15 cellular contexts compared by ENCODE assay signal in genomic region chr5:167951121-167951520, GRCh38.
A peak's percentile ranks its signal among the peaks of the same experiment; 100 is the strongest.
DNase-seq lines count a peak whose midpoint lies in the region; TF ChIP-seq lines count a peak whose summit lies in the region.
"Had no signal": no experiment of that assay in that cellular context is flagged by ENCODE, and none has a peak within 500 bp of the region (broad histone marks: within the 10 kb centered on the region; RNA-seq: fewer than 3 reads in every experiment).

No MANE protein-coding gene starts in this region.

- in situ Hi-C loops in GM23248 (cut with MboI), result no loop called here

- WGBS in GM23248 (ENCODE audit: low coverage in 1 of 2, low lambda C conversion rate in 2 of 2, missing lambda C conversion rate in 2 of 2), 2 experiments, result 17 to 19% methylated on average over 4 of the region's 4 CpGs
- 85% methylated on average over 2 of the region's 4 CpGs for WGBS in mesenchymal stem cell
- 2 to 14% (median 4%) methylated on average over 4 of the region's 4 CpGs for WGBS in ovary, 3 donors
- 39 to 61% (median 52%) methylated on average over 4 of the region's 4 CpGs for WGBS in stomach, 5 donors

- H3K4me2 ChIP-seq in GM23248 (ENCODE audit: unreplicated experiment) (peak overlapping the region; percentile 90), mesenchymal stem cell (ENCODE audit: low read length, poor library complexity, severe bottlenecking) (peak overlapping the region; percentile 49)
- H3K4me2 ChIP-seq: neural progenitor cell had no signal

- H3K4me1 ChIP-seq in A673 (ENCODE audit: insufficient read depth, low read length, poor library complexity, severe bottlenecking) (peaks cover 51% of the 10 kb centered on the region), GM23248 (ENCODE audit: insufficient read depth) (peaks cover 55% of the 10 kb centered on the region), adipocyte (ENCODE audit: control insufficient read depth, insufficient read depth, low read length) (peaks cover 11% of the 10 kb centered on the region), mesenchymal stem cell (ENCODE audit: control insufficient read depth, insufficient read depth, low read depth, low read length) (peaks cover 13% of the 10 kb centered on the region), ovary (ENCODE audit: insufficient read depth) (peaks cover 11% of the 10 kb centered on the region), stomach (peaks cover 0 to 3% (median 1%) of the 10 kb centered on the region in 4 donors)
- H3K4me1 ChIP-seq: neural progenitor cell had no signal

- H2AFZ ChIP-seq in GM23248, result peak overlapping the region; percentile 52; the same call in 1 of the 2 replicates
- H2AFZ ChIP-seq in mesenchymal stem cell (ENCODE audit: low read depth, low read length), result no peak overlapping the region
- H2AFZ ChIP-seq: neural progenitor cell had no signal

- peaks cover 13% of the 10 kb centered on the region for H3K79me1 ChIP-seq in mesenchymal stem cell (replicated peaks; ENCODE audit: low read length, poor library complexity, severe bottlenecking)

- no peak overlapping the region for H3K18ac ChIP-seq in mesenchymal stem cell (ENCODE audit: low read depth in 1 of 2, low read length in 2 of 2)

- H3K9me2 ChIP-seq in GM23248 (ENCODE audit: insufficient read depth), result no peaks in the 10 kb centered on the region

- H3K9ac ChIP-seq in GM23248, result peak overlapping the region; percentile 72
- no peak overlapping the region for H3K9ac ChIP-seq in adipocyte (ENCODE audit: low read length)
- H3K9ac ChIP-seq in mesenchymal stem cell (ENCODE audit: low read length), result peak overlapping the region; percentile 24
- H3K9ac ChIP-seq: neural progenitor cell had no signal

- H3K4me3 ChIP-seq in A673 (ENCODE audit: low read depth, low read length, poor library complexity, severe bottlenecking), result no peak overlapping the region
- H3K4me3 ChIP-seq in GM23248, result peak overlapping the region; percentile 63
- H3K4me3 ChIP-seq in adipocyte (ENCODE audit: low read length), result peak overlapping the region; percentile 65
- H3K4me3 ChIP-seq in mesenchymal stem cell (ENCODE audit: insufficient read depth in 1 of 2, low read depth in 1 of 2, low read length in 2 of 2), result peak overlapping the region in 1 of 2 experiments; percentile 72
- H3K4me3 ChIP-seq in ovary, result no peak overlapping the region
- no peak overlapping the region for H3K4me3 ChIP-seq in stomach
- H3K4me3 ChIP-seq: neural progenitor cell had no signal

- H3K23ac ChIP-seq in mesenchymal stem cell (ENCODE audit: low read length in 2 of 2), result no peak overlapping the region

- CTCF ChIA-PET in A673 (lab: Charles Lee), result no interaction called here

- no peak overlapping the region for H2BK12ac ChIP-seq in mesenchymal stem cell (ENCODE audit: low read length in 2 of 2)

- DNase-seq in A673 (ENCODE audit: low spot score) (no peak), GM23248 (peak; percentile 48), adipocyte (ENCODE audit: low read depth) (peak; percentile 22), mesenchymal stem cell (no peak), ovary (no peak), stomach (no peak)
- no peak for DNase-seq in activated CD4-positive, alpha-beta T cell treated with anti-CD3 and anti-CD28 coated beads, Interleukin-2, amount 50 U/mL, for 4 hours
- DNase-seq in activated effector memory CD4-positive, alpha-beta T cell treated with anti-CD3 and anti-CD28 coated beads, Interleukin-2, amount 50 U/mL, for 16 hours, result no peak
- DNase-seq: activated CD8-positive, alpha-beta memory T cell treated with anti-CD3 and anti-CD28 coated beads for 24 hours; amniotic stem cell; DMS 273 treated with DMSO at 0.1 percent for 48 hours; HCEC 1CT; NCI-H1930; NCI-H510A treated with DMSO at 0.1 percent for 48 hours had no signal

- H2BK120ac ChIP-seq in mesenchymal stem cell (ENCODE audit: low read depth, low read length), result no peak overlapping the region

- H2AK5ac ChIP-seq in mesenchymal stem cell (ENCODE audit: low read length, severe bottlenecking), result no peak overlapping the region

- H2BK15ac ChIP-seq in mesenchymal stem cell (ENCODE audit: low read depth, poor library complexity, severe bottlenecking), result no peak overlapping the region

- H3F3A ChIP-seq in GM23248 (ENCODE audit: insufficient read depth), result peaks cover 50% of the 10 kb centered on the region

- TF ChIP-seq CTCF in A673 (conservative IDR thresholded peaks at IDR 0.05; ENCODE audit: low read depth, low read length), result no peak
- no peak for TF ChIP-seq CTCF in ovary (IDR thresholded peaks at IDR 0.05)
- no peak for TF ChIP-seq CTCF in stomach (IDR thresholded peaks at IDR 0.05)

- no peaks in the 10 kb centered on the region for H3K27me3 ChIP-seq in A673 (replicated peaks; ENCODE audit: insufficient read depth, low read depth, low read length, poor library complexity)
- no peaks in the 10 kb centered on the region for H3K27me3 ChIP-seq in GM23248 (replicated peaks; ENCODE audit: insufficient read depth)
- no peaks in the 10 kb centered on the region for H3K27me3 ChIP-seq in adipocyte (replicated peaks; ENCODE audit: control insufficient read depth, insufficient read depth, low read length)
- H3K27me3 ChIP-seq in mesenchymal stem cell (ENCODE audit: control insufficient read depth in 1 of 2, insufficient read depth in 1 of 2, low read length in 2 of 2), result no peaks in the 10 kb centered on the region
- H3K27me3 ChIP-seq in ovary, result no peaks in the 10 kb centered on the region
- no peaks in the 10 kb centered on the region for H3K27me3 ChIP-seq in stomach
- H3K27me3 ChIP-seq: neural progenitor cell had no signal

- peaks cover 27% of the 10 kb centered on the region; the same call in 1 of the 2 replicates for H3K79me2 ChIP-seq in GM23248 (ENCODE audit: insufficient read depth)

- H4K20me1 ChIP-seq in GM23248 (ENCODE audit: insufficient read depth), result no peaks in the 10 kb centered on the region

- intact Hi-C loops in A673 (cut with micrococcal nuclease; ENCODE audit: unreplicated experiment), result no loop called here
- intact Hi-C loops in ovary (cut with DNase I), result loop anchor here in 1 of 4 donors (2.0 kb wide), 1 partner anchor 18 kb away; no protein-coding TSS in a partner anchor
- intact Hi-C loops in stomach (cut with DNase I; ENCODE audit: low total_unique reads), result no loop called here

- no peak overlapping the region for H2BK5ac ChIP-seq in mesenchymal stem cell (ENCODE audit: low read depth, low read length, poor library complexity, severe bottlenecking)

- H3K36me3 ChIP-seq in A673 (ENCODE audit: insufficient read depth, low read length, poor library complexity, severe bottlenecking) (no peaks in the 10 kb centered on the region), GM23248 (ENCODE audit: low read depth) (peaks cover 11% of the 10 kb centered on the region; the same call in 1 of the 2 replicates), adipocyte (ENCODE audit: control insufficient read depth, insufficient read depth, low read length, severe bottlenecking) (no peaks in the 10 kb centered on the region), mesenchymal stem cell (ENCODE audit: control insufficient read depth in 1 of 2, insufficient read depth in 2 of 2, low read depth in 1 of 2, low read length in 2 of 2) (peaks cover 0 to 4% of the 10 kb centered on the region in 2 experiments), ovary (no peaks in the 10 kb centered on the region), stomach (no peaks in the 10 kb centered on the region)
- H3K36me3 ChIP-seq: neural progenitor cell had no signal

- H3K9me3 ChIP-seq in A673 (ENCODE audit: low read depth, low read length, poor library complexity, severe bottlenecking) (no peaks in the 10 kb centered on the region), GM23248 (ENCODE audit: low read depth) (no peaks in the 10 kb centered on the region), adipocyte (ENCODE audit: control insufficient read depth, low read length) (no peaks in the 10 kb centered on the region), mesenchymal stem cell (ENCODE audit: control insufficient read depth, low read length) (no peaks in the 10 kb centered on the region), ovary (no peaks in the 10 kb centered on the region), stomach (no peaks in the 10 kb centered on the region)

- no peak overlapping the region for H3K4ac ChIP-seq in mesenchymal stem cell (ENCODE audit: low read depth in 1 of 2, low read length in 2 of 2)

- POLR2A ChIA-PET in A673 (lab: Charles Lee; ENCODE audit: low non-redundant PET), result no interaction called here

- TF ChIP-seq POLR2A in ovary (IDR thresholded peaks at IDR 0.05) (no peak), stomach (IDR thresholded peaks at IDR 0.05) (no peak)

- H3K14ac ChIP-seq in mesenchymal stem cell (ENCODE audit: low read length in 2 of 2), result no peak overlapping the region

- no TSS peak for BruUV-seq in A673 (replicated peaks; lab: Mats Ljungman, UMichigan)

- H4K91ac ChIP-seq in mesenchymal stem cell (ENCODE audit: low read length), result no peak overlapping the region

- TF ChIP-seq EP300 in ovary (IDR thresholded peaks at IDR 0.05), result no peak
- no peak for TF ChIP-seq EP300 in stomach (IDR thresholded peaks at IDR 0.05)

- H3K27ac ChIP-seq in A673 (ENCODE audit: low read depth, low read length, poor library complexity, severe bottlenecking) (peak overlapping the region; percentile 7), GM23248 (peak overlapping the region; percentile 61), mesenchymal stem cell (ENCODE audit: low read length, poor library complexity, severe bottlenecking) (no peak overlapping the region), ovary (no peak overlapping the region), stomach (no peak overlapping the region)
- H3K27ac ChIP-seq: neural progenitor cell had no signal

- no peak overlapping the region for H4K8ac ChIP-seq in mesenchymal stem cell (ENCODE audit: low read length)

Comparison
In these comparisons a context has a peak if more than half of its experiments do, and no peak if none do; other contexts are left out.
1. DNase-seq: peak in GM23248 (single experiment) and adipocyte (single experiment); none in A673 (single experiment), mesenchymal stem cell (single experiment), activated CD4-positive, alpha-beta T cell treated with anti-CD3 and anti-CD28 coated beads, Interleukin-2, amount 50 U/mL, for 4 hours (0 of 2), activated effector memory CD4-positive, alpha-beta T cell treated with anti-CD3 and anti-CD28 coated beads, Interleukin-2, amount 50 U/mL, for 16 hours (single experiment), ovary (0 of 5) and stomach (single experiment).
2. H3K27ac ChIP-seq: peak in A673 (single experiment) and GM23248 (single experiment); none in mesenchymal stem cell (single experiment), ovary (0 of 2) and stomach (0 of 5).
3. H3K4me3 ChIP-seq: peak in GM23248 (single experiment) and adipocyte (single experiment); none in A673 (single experiment), ovary (single experiment) and stomach (0 of 4).